Comparison of ENCODE assay signal across 32 cellular contexts in genomic region chr13:112370311-112370710, GRCh38. TPM values are rescaled to one million over a fixed set of nuclear protein-coding genes. Genes with fewer than 3 reads are reported as not detected.
"Had no signal": no experiment of that assay in that cellular context is flagged by ENCODE, and none has a peak within 500 bp of the region (broad histone marks: within the 10 kb centered on the region; RNA-seq: fewer than 3 reads in every experiment).

No MANE protein-coding gene starts in this region.

- DNase-seq: stimulated activated CD4-positive, alpha-beta T cell treated with anti-CD3 and anti-CD28 coated beads, Interleukin-2, amount 100 ng/mL, for 48 hours; stimulated activated CD4-positive, alpha-beta T cell treated with anti-CD3 and anti-CD28 coated beads, Interleukin-4, amount 100 ng/mL, for 1 hour; stimulated activated CD4-positive, alpha-beta T cell treated with anti-CD3 and anti-CD28 coated beads, Interleukin-4, amount 100 ng/mL, for 24 hours; stimulated activated CD4-positive, alpha-beta T cell treated with anti-CD3 and anti-CD28 coated beads, Interleukin-4, amount 100 ng/mL, for 4 hours; stimulated activated CD8-positive, alpha-beta memory T cell treated with anti-CD3 and anti-CD28 coated beads, Interleukin-4, amount 100 ng/mL, for 48 hours; stimulated activated naive B cell treated with anti-CD40 and anti-IgM and Interleukin-4, amounts not matched to agents 10 μg/mL and 1 μg/mL and 100 μg/mL, for 72 hours; stimulated activated naive CD4-positive, alpha-beta T cell; stimulated activated naive CD4-positive, alpha-beta T cell treated with Interleukin-2 at 50 U/mL for 16 hours; stimulated activated naive CD8-positive, alpha-beta T cell treated with anti-CD3 and anti-CD28 coated beads, Interleukin-15, amount 100 ng/mL, for 72 hours; stimulated activated naive CD8-positive, alpha-beta T cell treated with anti-CD3 and anti-CD28 coated beads, Interleukin-15, Interleukin-2, amounts not matched to agents 100 U/mL and 50 U/mL, for 24 hours; stomach; substantia nigra; testis; thyroid gland; tibial artery; transverse colon; trophoblast cell; upper lobe of left lung; upper lobe of right lung; uterus had no signal

- H3K4me1 Mint-ChIP-seq: stimulated activated effector memory CD8-positive, alpha-beta T cell treated with anti-CD3 and anti-CD28 coated beads, Interleukin-12 subunit alpha, Interleukin-12 subunit beta, amount 100 ng/mL, for 72 hours; stimulated activated memory B cell treated with anti-CD40 and anti-IgM and Interleukin-4, amounts not matched to agents 10 μg/mL and 1 μg/mL and 100 μg/mL, for 72 hours; stimulated activated naive B cell treated with anti-CD40 and anti-IgM and Interleukin-4, amounts not matched to agents 10 μg/mL and 1 μg/mL and 100 μg/mL, for 72 hours; stimulated activated naive CD8-positive, alpha-beta T cell treated with anti-CD3 and anti-CD28 coated beads, Interleukin-15, amount 100 ng/mL, for 72 hours had no signal

- H3K36me3 Mint-ChIP-seq: stimulated activated effector memory CD8-positive, alpha-beta T cell treated with anti-CD3 and anti-CD28 coated beads, Interleukin-12 subunit alpha, Interleukin-12 subunit beta, amount 100 ng/mL, for 72 hours; stimulated activated memory B cell treated with anti-CD40 and anti-IgM and Interleukin-4, amounts not matched to agents 10 μg/mL and 1 μg/mL and 100 μg/mL, for 72 hours; type B pancreatic cell had no signal

- H3K4me3 Mint-ChIP-seq: stimulated activated effector memory CD8-positive, alpha-beta T cell treated with anti-CD3 and anti-CD28 coated beads, Interleukin-12 subunit alpha, Interleukin-12 subunit beta, amount 100 ng/mL, for 72 hours; stimulated activated memory B cell treated with anti-CD40 and anti-IgM and Interleukin-4, amounts not matched to agents 10 μg/mL and 1 μg/mL and 100 μg/mL, for 72 hours; stimulated activated naive B cell treated with anti-CD40 and anti-IgM and Interleukin-4, amounts not matched to agents 10 μg/mL and 1 μg/mL and 100 μg/mL, for 72 hours; stimulated activated naive CD8-positive, alpha-beta T cell treated with anti-CD3 and anti-CD28 coated beads, Interleukin-15, amount 100 ng/mL, for 72 hours; stimulated activated naive CD8-positive, alpha-beta T cell treated with anti-CD3 and anti-CD28 coated beads, Interleukin-15, Interleukin-2, amounts not matched to agents 100 ng/mL and 50 ng/mL, for 24 hours; type B pancreatic cell had no signal

- H3K9me3 ChIP-seq: testis, thoracic aorta, thyroid gland, transverse colon, upper lobe of right lung, uterus, vagina had no signal

- H3K27ac ChIP-seq: stomach, suprapubic skin, testis, thoracic aorta, thyroid gland, tibial artery, tibial nerve, transverse colon, upper lobe of left lung, upper lobe of right lung, uterus, vagina had no signal

- H3K36me3 ChIP-seq: stomach, suprapubic skin, thoracic aorta, thyroid gland, tibial artery, tibial nerve, transverse colon, upper lobe of left lung, upper lobe of right lung, uterus, vagina had no signal

- H3K27me3 Mint-ChIP-seq: stimulated activated memory B cell treated with anti-CD40 and anti-IgM and Interleukin-4, amounts not matched to agents 10 μg/mL and 1 μg/mL and 100 μg/mL, for 72 hours; stimulated activated naive B cell treated with anti-CD40 and anti-IgM and Interleukin-4, amounts not matched to agents 10 μg/mL and 1 μg/mL and 100 μg/mL, for 72 hours; stimulated activated naive CD8-positive, alpha-beta T cell treated with anti-CD3 and anti-CD28 coated beads, Interleukin-15, Interleukin-2, amounts not matched to agents 100 ng/mL and 50 ng/mL, for 24 hours had no signal

- H3K4me1 ChIP-seq: stomach, suprapubic skin, testis, thyroid gland, tibial artery, tibial nerve, transverse colon, upper lobe of left lung, upper lobe of right lung, uterus, vagina had no signal

- H3K27ac Mint-ChIP-seq: stimulated activated effector memory CD8-positive, alpha-beta T cell treated with anti-CD3 and anti-CD28 coated beads, Interleukin-12 subunit alpha, Interleukin-12 subunit beta, amount 100 ng/mL, for 72 hours; stimulated activated memory B cell treated with anti-CD40 and anti-IgM and Interleukin-4, amounts not matched to agents 10 μg/mL and 1 μg/mL and 100 μg/mL, for 72 hours; stimulated activated naive B cell treated with anti-CD40 and anti-IgM and Interleukin-4, amounts not matched to agents 10 μg/mL and 1 μg/mL and 100 μg/mL, for 72 hours; stimulated activated naive CD8-positive, alpha-beta T cell treated with anti-CD3 and anti-CD28 coated beads, Interleukin-15, amount 100 ng/mL, for 72 hours; stimulated activated naive CD8-positive, alpha-beta T cell treated with anti-CD3 and anti-CD28 coated beads, Interleukin-15, Interleukin-2, amounts not matched to agents 100 ng/mL and 50 ng/mL, for 24 hours; type B pancreatic cell had no signal

- H3K27me3 ChIP-seq: testis, thyroid gland, tibial nerve, transverse colon, upper lobe of left lung, uterus, vagina had no signal

- H3K4me3 ChIP-seq: stomach, suprapubic skin, testis, thoracic aorta, thyroid gland, tibial artery, tibial nerve, transverse colon, upper lobe of left lung, upper lobe of right lung, uterus, vagina had no signal

RNA-seq across cellular contexts. Expression of gene SPACA7, which starts 5.8 kb away (rescaled TPM):
- total RNA-seq: stomach, subcutaneous adipose tissue, suprapubic skin, temporal lobe, thoracic aorta, thyroid gland, tibial nerve, transverse colon, upper lobe of left lung, upper lobe of right lung, ureter, urinary bladder, uterus, vagina had no signal
